Comparison of ENCODE assay signal across 10 cellular contexts in genomic region chr7:157431951-157432540, GRCh38.
A peak's percentile ranks its signal among the peaks of the same experiment; 100 is the strongest.
DNase-seq lines count a peak whose midpoint lies in the region; ATAC-seq and TF ChIP-seq lines count a peak whose summit lies in the region.
"Had no signal": no experiment of that assay in that cellular context is flagged by ENCODE, and none has a peak within 500 bp of the region (broad histone marks: within the 10 kb centered on the region; RNA-seq: fewer than 3 reads in every experiment).

No MANE protein-coding gene starts in this region.

- peak overlapping the region; percentile 2 for H2AFZ ChIP-seq in fibroblast of lung (ENCODE audit: low read length)

- no peak overlapping the region for H3K27ac ChIP-seq in Peyer's patch
- no peak overlapping the region for H3K27ac ChIP-seq in fibroblast of lung (ENCODE audit: insufficient read depth, low read length)
- H3K27ac ChIP-seq: left lung, skin epidermis had no signal

- TF ChIP-seq CTCF in Peyer's patch (IDR thresholded peaks at IDR 0.05): no peak
- TF ChIP-seq CTCF in fibroblast of lung (conservative IDR thresholded peaks at IDR 0.05 in 1 of 2, IDR thresholded peaks at IDR 0.05 in 1 of 2; ENCODE audit: low read depth in 1 of 2, low read length in 2 of 2): no peak
- no peak for TF ChIP-seq CTCF in progenitor cell of endocrine pancreas (IDR thresholded peaks at IDR 0.05; ENCODE audit: unreplicated experiment)

- H3K36me3 ChIP-seq in Peyer's patch (no peaks in the 10 kb centered on the region), fibroblast of lung (ENCODE audit: control insufficient read depth, insufficient read depth, low read length) (no peaks in the 10 kb centered on the region)
- H3K36me3 ChIP-seq: left lung had no signal

- DNase-seq in T-helper 1 cell: no peak
- peak in 2 of 3 donors; percentile 33 to 37 for DNase-seq in Peyer's patch
- DNase-seq in fibroblast of lung (ENCODE audit: low read depth in 2 of 2): no peak
- DNase-seq in progenitor cell of endocrine pancreas (ENCODE audit: low spot score, unreplicated experiment): no peak
- no peak for DNase-seq in NCI-H1694 treated with DMSO at 0.1 percent for 48 hours (lab: John Stamatoyannopoulos, UW)
- no peak for DNase-seq in NCI-H524 (lab: John Stamatoyannopoulos, UW)

- no peaks in the 10 kb centered on the region for H3K79me2 ChIP-seq in fibroblast of lung (ENCODE audit: control insufficient read depth, insufficient read depth, low read length)

- H3K27me3 Mint-ChIP-seq in T-helper 1 cell treated with Interleukin-12 subunit alpha and Interleukin-12 subunit beta and Interleukin-4 antibody, amounts not matched to agents 30 μg/mL and 1 μg/mL, for 36 hours (ENCODE audit: low read depth): peaks cover 4% of the 10 kb centered on the region
- peaks cover 18% of the 10 kb centered on the region for H3K27me3 Mint-ChIP-seq in progenitor cell of endocrine pancreas

- H3K9ac ChIP-seq in fibroblast of lung (ENCODE audit: insufficient read depth, low read length): no peak overlapping the region

- H3K4me3 Mint-ChIP-seq in T-helper 1 cell treated with Interleukin-12 subunit alpha and Interleukin-12 subunit beta and Interleukin-4 antibody, amounts not matched to agents 30 μg/mL and 1 μg/mL, for 36 hours: peak overlapping the region; percentile 27
- peak overlapping the region; percentile 47 for H3K4me3 Mint-ChIP-seq in progenitor cell of endocrine pancreas (ENCODE audit: low read depth)

- no peak for TF ChIP-seq POLR2A in Peyer's patch (IDR thresholded peaks at IDR 0.05)

- H3K4me1 Mint-ChIP-seq in T-helper 1 cell treated with Interleukin-12 subunit alpha and Interleukin-12 subunit beta and Interleukin-4 antibody, amounts not matched to agents 30 μg/mL and 1 μg/mL, for 36 hours (ENCODE audit: low read depth): peaks cover 18% of the 10 kb centered on the region
- H3K4me1 Mint-ChIP-seq in progenitor cell of endocrine pancreas (ENCODE audit: low read depth): peaks cover 3% of the 10 kb centered on the region

- no peaks in the 10 kb centered on the region for H3K36me3 Mint-ChIP-seq in T-helper 1 cell treated with Interleukin-12 subunit alpha and Interleukin-12 subunit beta and Interleukin-4 antibody, amounts not matched to agents 30 μg/mL and 1 μg/mL, for 36 hours (ENCODE audit: low read depth)
- no peaks in the 10 kb centered on the region for H3K36me3 Mint-ChIP-seq in progenitor cell of endocrine pancreas (ENCODE audit: insufficient read depth)

- no peaks in the 10 kb centered on the region for H4K20me1 ChIP-seq in fibroblast of lung (ENCODE audit: control insufficient read depth, extremely low read depth, insufficient read depth, low read length)

- ATAC-seq in HG02885 (IDR thresholded peaks at IDR 0.05; ENCODE audit: poor library complexity, unreplicated experiment): no peak

- peaks cover 2 to 6% (median 4%) of the 10 kb centered on the region in 4 donors for H3K4me1 ChIP-seq in Peyer's patch
- no peaks in the 10 kb centered on the region for H3K4me1 ChIP-seq in fibroblast of lung (ENCODE audit: control insufficient read depth, extremely low read depth, insufficient read depth, low read length)

- H3K27ac Mint-ChIP-seq in T-helper 1 cell treated with Interleukin-12 subunit alpha and Interleukin-12 subunit beta and Interleukin-4 antibody, amounts not matched to agents 30 μg/mL and 1 μg/mL, for 36 hours: peak overlapping the region; percentile 45
- H3K27ac Mint-ChIP-seq in progenitor cell of endocrine pancreas: no peak overlapping the region

- no peak overlapping the region for H3K4me2 ChIP-seq in fibroblast of lung (ENCODE audit: extremely low read depth, insufficient read depth, low read length)

- H3K9me3 Mint-ChIP-seq in T-helper 1 cell treated with Interleukin-12 subunit alpha and Interleukin-12 subunit beta and Interleukin-4 antibody, amounts not matched to agents 30 μg/mL and 1 μg/mL, for 36 hours: no peaks in the 10 kb centered on the region
- no peaks in the 10 kb centered on the region for H3K9me3 Mint-ChIP-seq in progenitor cell of endocrine pancreas (ENCODE audit: low read depth)

- H3K4me3 ChIP-seq in Peyer's patch (no peak overlapping the region), fibroblast of lung (replicated peaks in 1 of 4; ENCODE audit: control extremely low read depth in 1 of 4, insufficient read depth in 1 of 4, low read depth in 3 of 4, low read length in 4 of 4) (peak overlapping the region in 1 of 4 experiments; percentile 41)

- no peaks in the 10 kb centered on the region for H3K9me3 ChIP-seq in Peyer's patch
- no peaks in the 10 kb centered on the region for H3K9me3 ChIP-seq in fibroblast of lung (ENCODE audit: control insufficient read depth, insufficient read depth, low read depth, low read length)
- H3K9me3 ChIP-seq: left lung had no signal

- H3K27me3 ChIP-seq in Peyer's patch: no peaks in the 10 kb centered on the region
- no peaks in the 10 kb centered on the region for H3K27me3 ChIP-seq in fibroblast of lung (ENCODE audit: control insufficient read depth, insufficient read depth, low read length)

Comparison
In these comparisons a context has a peak if more than half of its experiments do, and no peak if none do; other contexts are left out.
1. DNase-seq: peak in Peyer's patch (2 of 3); none in T-helper 1 cell (0 of 5), fibroblast of lung (0 of 2), progenitor cell of endocrine pancreas (single experiment), NCI-H1694 treated with DMSO at 0.1 percent for 48 hours (single experiment) and NCI-H524 (0 of 2).